24 cellular contexts compared by ENCODE assay signal in genomic region chr22:17631076-17631565, GRCh38.
"Had no signal": no experiment of that assay in that cellular context is flagged by ENCODE, and none has a peak within 500 bp of the region (broad histone marks: within the 10 kb centered on the region; RNA-seq: fewer than 3 reads in every experiment).

No MANE protein-coding gene starts in this region.

- H3K27ac Mint-ChIP-seq: activated naive CD4-positive, alpha-beta T cell treated with anti-CD3 and anti-CD28 coated beads, Interleukin-2, amount 10 ng/mL, durations not matched to agents 7 days and 5 days; activated naive CD8-positive, alpha-beta T cell treated with anti-CD3 and anti-CD28 coated beads, Interleukin-2, amount 50 U/mL, for 24 hours; neural progenitor cell; stimulated activated memory B cell treated with anti-CD40 and anti-IgM and Interleukin-4, amounts not matched to agents 10 μg/mL and 1 μg/mL and 100 μg/mL, for 72 hours; T-helper 1 cell treated with Interleukin-12 subunit alpha and Interleukin-12 subunit beta and Interleukin-4 antibody, amounts not matched to agents 30 μg/mL and 1 μg/mL, for 36 hours; WTC11 had no signal

- ATAC-seq: activated naive CD8-positive, alpha-beta T cell treated with anti-CD3 and anti-CD28 coated beads, Interleukin-2, amount 50 U/mL, for 24 hours; body of pancreas; esophagus mucosa; gastroesophageal sphincter; sciatic nerve; stimulated activated memory B cell treated with anti-CD40 and anti-IgM and Interleukin-4, amounts not matched to agents 10 μg/mL and 1 μg/mL and 100 μg/mL, for 72 hours; WTC11 had no signal

- H3K4me3 ChIP-seq: body of pancreas, gastroesophageal sphincter, neural progenitor cell, stomach, upper lobe of left lung had no signal

- H3K36me3 ChIP-seq: neural progenitor cell, stomach, upper lobe of left lung had no signal

- H3K27me3 ChIP-seq: body of pancreas, gastroesophageal sphincter, neural progenitor cell, stomach, upper lobe of left lung had no signal

- FAIRE-seq: small intestine had no signal

- H3K9me3 Mint-ChIP-seq: activated naive CD4-positive, alpha-beta T cell treated with anti-CD3 and anti-CD28 coated beads, Interleukin-2, amount 10 ng/mL, durations not matched to agents 7 days and 5 days; activated naive CD8-positive, alpha-beta T cell treated with anti-CD3 and anti-CD28 coated beads, Interleukin-2, amount 50 U/mL, for 24 hours; neural progenitor cell; stimulated activated memory B cell treated with anti-CD40 and anti-IgM and Interleukin-4, amounts not matched to agents 10 μg/mL and 1 μg/mL and 100 μg/mL, for 72 hours; T-helper 1 cell treated with Interleukin-12 subunit alpha and Interleukin-12 subunit beta and Interleukin-4 antibody, amounts not matched to agents 30 μg/mL and 1 μg/mL, for 36 hours; WTC11 had no signal

- H3K36me3 Mint-ChIP-seq: neural progenitor cell; stimulated activated memory B cell treated with anti-CD40 and anti-IgM and Interleukin-4, amounts not matched to agents 10 μg/mL and 1 μg/mL and 100 μg/mL, for 72 hours; WTC11 had no signal

- H3K4me1 Mint-ChIP-seq: neural progenitor cell, WTC11 had no signal

- DNase-seq: activated CD4-positive, alpha-beta T cell treated with anti-CD3 and anti-CD28 coated beads for 4 hours; activated CD4-positive, alpha-beta T cell treated with anti-CD3 and anti-CD28 coated beads, Interleukin-2, amount 50 U/mL, for 48 hours; activated CD8-positive, alpha-beta memory T cell treated with anti-CD3 and anti-CD28 coated beads, Interleukin-2, amount 50 U/mL, for 48 hours; activated effector memory CD4-positive, alpha-beta T cell treated with Interleukin-2 at 50 U/mL for 16 hours; activated naive CD4-positive, alpha-beta T cell treated with anti-CD3 and anti-CD28 coated beads, Interleukin-2, amount 10 ng/mL, durations not matched to agents 7 days and 5 days; activated naive CD8-positive, alpha-beta T cell treated with anti-CD3 and anti-CD28 coated beads, Interleukin-2, amount 50 U/mL, for 24 hours; activated T-cell treated with anti-CD3 and anti-CD28 coated beads, Interleukin-2, amount 50 U/mL, for 48 hours; body of pancreas; dermis blood vessel endothelial cell; effector CD8-positive, alpha-beta T cell; head of caudate nucleus; hypothalamus; small intestine; stimulated activated CD4-positive, alpha-beta T cell treated with anti-CD3 and anti-CD28 coated beads, Interleukin-2, amount 100 ng/mL, for 24 hours; stomach; T1000; upper lobe of left lung had no signal

- H3K27ac ChIP-seq: body of pancreas, gastroesophageal sphincter, neural progenitor cell, stomach, upper lobe of left lung had no signal

- H3K9me3 ChIP-seq: body of pancreas, gastroesophageal sphincter, stomach, upper lobe of left lung had no signal

- H3K27me3 Mint-ChIP-seq: activated naive CD4-positive, alpha-beta T cell treated with anti-CD3 and anti-CD28 coated beads, Interleukin-2, amount 10 ng/mL, durations not matched to agents 7 days and 5 days; activated naive CD8-positive, alpha-beta T cell treated with anti-CD3 and anti-CD28 coated beads, Interleukin-2, amount 50 U/mL, for 24 hours; stimulated activated memory B cell treated with anti-CD40 and anti-IgM and Interleukin-4, amounts not matched to agents 10 μg/mL and 1 μg/mL and 100 μg/mL, for 72 hours had no signal

- H3K4me3 Mint-ChIP-seq: activated naive CD4-positive, alpha-beta T cell treated with anti-CD3 and anti-CD28 coated beads, Interleukin-2, amount 10 ng/mL, durations not matched to agents 7 days and 5 days; activated naive CD8-positive, alpha-beta T cell treated with anti-CD3 and anti-CD28 coated beads, Interleukin-2, amount 50 U/mL, for 24 hours; neural progenitor cell; stimulated activated memory B cell treated with anti-CD40 and anti-IgM and Interleukin-4, amounts not matched to agents 10 μg/mL and 1 μg/mL and 100 μg/mL, for 72 hours; T-helper 1 cell treated with Interleukin-12 subunit alpha and Interleukin-12 subunit beta and Interleukin-4 antibody, amounts not matched to agents 30 μg/mL and 1 μg/mL, for 36 hours; WTC11 had no signal
